Comparison of ENCODE assay signal across 26 cellular contexts in genomic region chr5:8253376-8253775, GRCh38.
"Had no signal": no experiment of that assay in that cellular context is flagged by ENCODE, and none has a peak within 500 bp of the region (broad histone marks: within the 10 kb centered on the region; RNA-seq: fewer than 3 reads in every experiment).

No MANE protein-coding gene starts in this region.

- H3K4me1 ChIP-seq: stomach, suprapubic skin, testis, thyroid gland, tibial artery, tibial nerve, transverse colon, upper lobe of left lung, upper lobe of right lung, uterus, vagina had no signal

- H3K27ac ChIP-seq: stomach, suprapubic skin, testis, thoracic aorta, thyroid gland, tibial artery, tibial nerve, transverse colon, upper lobe of left lung, upper lobe of right lung, uterus, vagina had no signal

- H3K4me3 ChIP-seq: stomach, suprapubic skin, testis, thoracic aorta, thyroid gland, tibial artery, tibial nerve, transverse colon, upper lobe of left lung, upper lobe of right lung, uterus, vagina had no signal

- H3K27me3 ChIP-seq: stomach, suprapubic skin, testis, thyroid gland, tibial artery, tibial nerve, transverse colon, upper lobe of left lung, upper lobe of right lung, uterus, vagina had no signal

- H3K9me3 ChIP-seq: stomach, suprapubic skin, testis, thoracic aorta, thyroid gland, tibial artery, tibial nerve, transverse colon, upper lobe of left lung, upper lobe of right lung, uterus, vagina had no signal

- ATAC-seq: stimulated activated effector memory CD8-positive, alpha-beta T cell treated with anti-CD3 and anti-CD28 coated beads, Interleukin-12 subunit alpha, Interleukin-12 subunit beta, amount 100 ng/mL, for 72 hours; stimulated activated memory B cell treated with anti-CD40 and anti-IgM and Interleukin-4, amounts not matched to agents 10 μg/mL and 1 μg/mL and 100 μg/mL, for 72 hours; stimulated activated naive B cell treated with anti-CD40 and anti-IgM and Interleukin-4, amounts not matched to agents 10 μg/mL and 1 μg/mL and 100 μg/mL, for 72 hours; stimulated activated naive CD8-positive, alpha-beta T cell treated with anti-CD3 and anti-CD28 coated beads, Interleukin-15, amount 100 ng/mL, for 72 hours; stimulated activated naive CD8-positive, alpha-beta T cell treated with anti-CD3 and anti-CD28 coated beads, Interleukin-15, Interleukin-2, amounts not matched to agents 100 U/mL and 50 U/mL, for 24 hours; upper lobe of right lung had no signal

- H3K36me3 ChIP-seq: stomach, suprapubic skin, thoracic aorta, thyroid gland, tibial artery, tibial nerve, transverse colon, upper lobe of left lung, upper lobe of right lung, uterus, vagina had no signal

- DNase-seq: stimulated activated CD4-positive, alpha-beta T cell treated with anti-CD3 and anti-CD28 coated beads, Interleukin-2, amount 100 ng/mL, for 48 hours; stimulated activated CD4-positive, alpha-beta T cell treated with anti-CD3 and anti-CD28 coated beads, Interleukin-4, amount 100 ng/mL, for 1 hour; stimulated activated CD4-positive, alpha-beta T cell treated with anti-CD3 and anti-CD28 coated beads, Interleukin-4, amount 100 ng/mL, for 24 hours; stimulated activated CD4-positive, alpha-beta T cell treated with anti-CD3 and anti-CD28 coated beads, Interleukin-4, amount 100 ng/mL, for 4 hours; stimulated activated CD8-positive, alpha-beta memory T cell treated with anti-CD3 and anti-CD28 coated beads, Interleukin-4, amount 100 ng/mL, for 48 hours; stimulated activated naive B cell treated with anti-CD40 and anti-IgM and Interleukin-4, amounts not matched to agents 10 μg/mL and 1 μg/mL and 100 μg/mL, for 72 hours; stimulated activated naive CD4-positive, alpha-beta T cell; stimulated activated naive CD4-positive, alpha-beta T cell treated with Interleukin-2 at 50 U/mL for 16 hours; stimulated activated naive CD8-positive, alpha-beta T cell treated with anti-CD3 and anti-CD28 coated beads, Interleukin-15, amount 100 ng/mL, for 72 hours; stimulated activated naive CD8-positive, alpha-beta T cell treated with anti-CD3 and anti-CD28 coated beads, Interleukin-15, Interleukin-2, amounts not matched to agents 100 U/mL and 50 U/mL, for 24 hours; stomach; substantia nigra; testis; thyroid gland; tibial artery; transverse colon; trophoblast cell; upper lobe of left lung; upper lobe of right lung; uterus had no signal
